Comparison of ENCODE assay signal across 8 cellular contexts in genomic region chr3:152196782-152197181, GRCh38.
A peak's percentile ranks its signal among the peaks of the same experiment; 100 is the strongest.
DNase-seq lines count a peak whose midpoint lies in the region; ATAC-seq and TF ChIP-seq lines count a peak whose summit lies in the region.

No MANE protein-coding gene starts in this region.

- POLR2A ChIA-PET in SK-N-SH (lab: Yijun Ruan, JAX) (no interaction called here), HEK293T (lab: Yijun Ruan, JAX) (no interaction called here)

- H3K4me3 ChIP-seq in SK-N-SH (ENCODE audit: low read depth in 2 of 2, low read length in 1 of 2) (no peak overlapping the region), psoas muscle (peak overlapping the region; percentile 62)

- no peaks in the 10 kb centered on the region for H3K27me3 Mint-ChIP-seq in T-helper 17 cell

- no peak for TF ChIP-seq EP300 in SK-N-SH (IDR thresholded peaks at IDR 0.05; ENCODE audit: borderline replicate concordance in 1 of 2, low read depth in 1 of 2, low read length in 1 of 2)

- H3K27me3 ChIP-seq in SK-N-SH (ENCODE audit: insufficient read depth) (no peaks in the 10 kb centered on the region), psoas muscle (ENCODE audit: insufficient read depth in 3 of 3, low read length in 2 of 3) (no peaks in the 10 kb centered on the region)

- H3K27ac ChIP-seq in SK-N-SH (ENCODE audit: low read depth in 2 of 2, low read length in 1 of 2) (no peak overlapping the region), psoas muscle (peak overlapping the region; percentile 86)

- no peaks in the 10 kb centered on the region for H3K36me3 Mint-ChIP-seq in T-helper 17 cell (ENCODE audit: low read depth)

- WGBS in SK-N-SH (ENCODE audit: low lambda C conversion rate), result 77% methylated on average over 2 of the region's 2 CpGs
- WGBS in psoas muscle, 3 donors, result 44 to 64% (median 62%) methylated on average over 2 of the region's 2 CpGs

- TF ChIP-seq CTCF in SK-N-SH (IDR thresholded peaks at IDR 0.05) (no peak), psoas muscle (IDR thresholded peaks at IDR 0.05) (no peak)

- DNase-seq in SK-N-SH, result no peak
- no peak for DNase-seq in T-helper 17 cell
- DNase-seq in psoas muscle, result no peak
- DNase-seq in UCSD-AML1 (lab: John Stamatoyannopoulos, UW; ENCODE audit: unreplicated experiment), result no peak
- DNase-seq in NK-92 treated with Interleukin-12 subunit alpha and Interleukin-12 subunit beta, amount 100 ng/mL, for 24 hours (lab: John Stamatoyannopoulos, UW), result no peak
- DNase-seq in HEK293T (ENCODE audit: extremely low spot score), result no peak

- H3K9me3 ChIP-seq in SK-N-SH, result no peaks in the 10 kb centered on the region
- H3K9me3 ChIP-seq in T-helper 17 cell (ENCODE audit: control insufficient read depth, low read length, poor library complexity, severe bottlenecking), result no peaks in the 10 kb centered on the region
- no peaks in the 10 kb centered on the region for H3K9me3 ChIP-seq in psoas muscle

- H2AFZ ChIP-seq in SK-N-SH (ENCODE audit: low read depth), result peak overlapping the region; percentile 31; the same call in 1 of the 2 replicates

- peaks cover 7% of the 10 kb centered on the region for H3F3A ChIP-seq in SK-N-SH (replicated peaks; ENCODE audit: insufficient read depth)

- intact Hi-C loops in psoas muscle (cut with DNase I), result loop anchor here in 1 of 2 donors (5.0 kb wide), 1 partner anchor 66 kb away; no protein-coding TSS in a partner anchor

- no peak for TF ChIP-seq RAD21 in SK-N-SH (IDR thresholded peaks at IDR 0.05; ENCODE audit: low read length)

- H3K4me1 ChIP-seq in SK-N-SH (ENCODE audit: control insufficient read depth in 1 of 2, insufficient read depth in 2 of 2, low read depth in 1 of 2, low read length in 1 of 2), result peaks cover 0 to 5% of the 10 kb centered on the region in 2 experiments; a peak in 2 of 4 replicates
- peaks cover 27% of the 10 kb centered on the region for H3K4me1 ChIP-seq in psoas muscle

- no peak for ATAC-seq in SK-N-SH treated with all-trans-retinoic acid at 6 μM for 48 hours
- ATAC-seq in HG03060 (IDR thresholded peaks at IDR 0.05; ENCODE audit: low read depth, unreplicated experiment), result peak; percentile 49
- ATAC-seq in T-helper 17 cell, result no peak
- ATAC-seq in psoas muscle, result no peak

- no peak overlapping the region for H3K4me2 ChIP-seq in SK-N-SH

- H3K4me3 Mint-ChIP-seq in T-helper 17 cell, result peak overlapping the region; percentile 90

- CTCF ChIA-PET in SK-N-SH (lab: Yijun Ruan, JAX), result no interaction called here
- CTCF ChIA-PET in HEK293T (lab: Yijun Ruan, JAX), result no interaction called here

- peaks cover 54% of the 10 kb centered on the region for H3K4me1 Mint-ChIP-seq in T-helper 17 cell

- H3K9me2 ChIP-seq in SK-N-SH, result no peaks in the 10 kb centered on the region

- no peaks in the 10 kb centered on the region for H4K20me1 ChIP-seq in SK-N-SH (ENCODE audit: insufficient read depth)

- H3K79me2 ChIP-seq in SK-N-SH (ENCODE audit: insufficient read depth), result no peaks in the 10 kb centered on the region

- peak overlapping the region; percentile 99 for H3K27ac Mint-ChIP-seq in T-helper 17 cell

- no peak overlapping the region for H3K9ac ChIP-seq in SK-N-SH

- no peaks in the 10 kb centered on the region for H3K36me3 ChIP-seq in SK-N-SH (replicated peaks in 1 of 2; ENCODE audit: control insufficient read depth in 1 of 2, insufficient read depth in 2 of 2, low read length in 1 of 2)
- H3K36me3 ChIP-seq in psoas muscle (ENCODE audit: insufficient read depth in 1 of 2, low read depth in 1 of 2), result no peaks in the 10 kb centered on the region

TF ChIP-seq in SK-N-SH, 30 proteins besides CTCF, POLR2A, EP300 and RAD21 (continues in another document):
- TF ChIP-seq FOXM1 (IDR thresholded peaks at IDR 0.05; ENCODE audit: low read depth) (no peak), TEAD4 (IDR thresholded peaks at IDR 0.05; ENCODE audit: borderline replicate concordance, insufficient read depth) (no peak), SMC3 (IDR thresholded peaks at IDR 0.05; ENCODE audit: low read depth, low read length) (no peak), YY1 (IDR thresholded peaks at IDR 0.05; ENCODE audit: low read depth) (no peak), JUND (IDR thresholded peaks at IDR 0.05) (no peak), NFIC (IDR thresholded peaks at IDR 0.05; ENCODE audit: borderline replicate concordance) (no peak), TCF12 (IDR thresholded peaks at IDR 0.05) (no peak), EZH2phosphoT487 (IDR thresholded peaks at IDR 0.05; ENCODE audit: borderline replicate concordance, low read depth) (no peak), FOXJ3 (CRISPR knock-in tag; IDR thresholded peaks at IDR 0.05) (no peak), GABPA (IDR thresholded peaks at IDR 0.05; ENCODE audit: low read depth) (no peak), TAF1 (IDR thresholded peaks at IDR 0.05; ENCODE audit: borderline replicate concordance, low read depth, low read length) (no peak), MEF2A (IDR thresholded peaks at IDR 0.05; ENCODE audit: borderline replicate concordance, low read depth) (no peak), GATA2 (CRISPR knock-in tag; IDR thresholded peaks at IDR 0.05) (no peak), POLR2AphosphoS5 (IDR thresholded peaks at IDR 0.05; ENCODE audit: low read depth, low read length) (no peak), FOSL2 (IDR thresholded peaks at IDR 0.05; ENCODE audit: borderline replicate concordance, low read depth) (no peak)
- TF ChIP-seq, protein P1, sequence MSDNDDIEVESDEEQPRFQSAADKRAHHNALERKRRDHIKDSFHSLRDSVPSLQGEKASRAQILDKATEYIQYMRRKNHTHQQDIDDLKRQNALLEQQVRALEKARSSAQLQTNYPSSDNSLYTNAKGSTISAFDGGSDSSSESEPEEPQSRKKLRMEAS (IDR thresholded peaks at IDR 0.05; ENCODE audit: low read depth), result no peak

TF ChIP-seq in SK-N-SH treated with all-trans-retinoic acid at 6 μM for 48 hours, 23 proteins besides CTCF, POLR2A, EP300 and RAD21 (continues in another document):
- TF ChIP-seq ISL1 (CRISPR knock-in tag; IDR thresholded peaks at IDR 0.05) (no peak), BACH2 (CRISPR knock-in tag; IDR thresholded peaks at IDR 0.05; ENCODE audit: borderline replicate concordance) (no peak), ZNF70 (CRISPR knock-in tag; IDR thresholded peaks at IDR 0.05) (no peak), CSDC2 (CRISPR knock-in tag; IDR thresholded peaks at IDR 0.05) (no peak), TOX (CRISPR knock-in tag; IDR thresholded peaks at IDR 0.05; ENCODE audit: borderline replicate concordance) (no peak), TSHZ2 (CRISPR knock-in tag; IDR thresholded peaks at IDR 0.05) (no peak), ESRRG (CRISPR knock-in tag; IDR thresholded peaks at IDR 0.05) (no peak), ZFP3 (CRISPR knock-in tag; IDR thresholded peaks at IDR 0.05) (no peak)

TF ChIP-seq in HEK293T, 16 proteins besides CTCF, POLR2A, EP300 and RAD21:
- TF ChIP-seq PKNOX1 (IDR thresholded peaks at IDR 0.05) (no peak), FOXK2 (IDR thresholded peaks at IDR 0.05) (no peak), ARNT (IDR thresholded peaks at IDR 0.05) (no peak), HDGF (IDR thresholded peaks at IDR 0.05; ENCODE audit: borderline replicate concordance) (no peak), ELF4 (IDR thresholded peaks at IDR 0.05) (no peak), FOXA1 (IDR thresholded peaks at IDR 0.05) (no peak), SUZ12 (IDR thresholded peaks at IDR 0.05) (no peak), L3MBTL2 (conservative IDR thresholded peaks at IDR 0.05) (no peak), ZNF384 (IDR thresholded peaks at IDR 0.05) (no peak), CTBP1 (IDR thresholded peaks at IDR 0.05; ENCODE audit: borderline replicate concordance) (no peak), LEF1 (IDR thresholded peaks at IDR 0.05; ENCODE audit: borderline replicate concordance) (no peak), FOXM1 (IDR thresholded peaks at IDR 0.05; ENCODE audit: borderline replicate concordance) (no peak), BHLHE40 (IDR thresholded peaks at IDR 0.05; ENCODE audit: borderline replicate concordance) (no peak), SP1 (IDR thresholded peaks at IDR 0.05) (no peak), NFRKB (IDR thresholded peaks at IDR 0.05) (no peak), TARDBP (IDR thresholded peaks at IDR 0.05) (no peak)
TF ChIP-seq in HEK293T: peak in this region for 0.
